ENCODE assay signal across 1 cellular context in the genomic region with DNA sequence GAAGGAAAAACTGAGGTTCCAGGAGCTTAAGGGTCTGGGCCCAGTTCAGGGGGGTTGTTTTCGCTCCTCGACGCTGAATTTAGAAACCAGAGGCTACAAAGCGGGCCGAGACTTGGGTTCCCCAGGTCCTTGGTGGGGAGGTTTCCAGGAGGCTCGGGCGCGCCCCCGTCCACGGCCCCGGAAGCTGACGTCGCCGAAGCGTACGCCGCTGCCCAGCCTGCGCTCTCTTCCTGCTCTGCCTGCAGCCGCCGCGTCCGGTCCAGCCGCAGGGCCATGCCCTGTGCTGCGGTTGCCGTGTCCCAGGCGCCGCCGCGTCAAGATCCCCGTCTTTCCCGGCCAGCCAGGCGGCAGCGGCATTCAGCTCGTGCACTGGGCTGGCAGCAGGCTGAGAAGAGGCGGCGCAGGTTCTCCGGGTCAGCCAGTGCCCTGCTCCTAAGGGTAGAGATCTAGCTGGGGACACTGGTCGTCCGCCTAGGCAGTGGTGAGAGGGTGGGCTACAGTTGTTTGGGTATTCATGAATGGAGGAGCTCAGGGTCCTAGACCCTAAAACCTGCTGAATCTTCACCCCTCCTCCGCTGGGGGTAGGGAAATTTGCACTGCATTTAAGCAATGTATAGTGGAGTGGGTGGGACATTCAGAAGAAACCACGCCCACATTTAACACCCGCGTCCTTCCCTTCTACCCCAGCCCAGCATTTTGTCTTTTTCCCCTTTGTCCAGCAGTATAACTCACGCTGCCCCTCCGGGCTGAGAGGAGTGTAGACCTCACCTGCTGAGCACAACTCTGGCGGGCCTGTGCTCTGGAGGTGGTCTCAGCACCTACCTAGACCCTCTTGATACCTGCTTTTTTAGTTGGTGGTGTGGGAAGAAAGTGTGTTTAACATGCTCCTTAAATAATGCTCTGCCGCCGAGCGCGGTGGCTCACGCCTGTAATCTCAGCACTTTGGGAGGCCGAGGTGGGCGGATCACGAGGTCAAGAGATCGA.
A peak's percentile ranks its signal among the peaks of the same experiment; 100 is the strongest.
TF ChIP-seq lines count a peak whose summit lies in the region.

No MANE protein-coding gene starts in this region.

TF ChIP-seq in SK-N-SH, 30 proteins besides CTCF, POLR2A, EP300 and RAD21 (continued from another document):
- TF ChIP-seq, protein P1, sequence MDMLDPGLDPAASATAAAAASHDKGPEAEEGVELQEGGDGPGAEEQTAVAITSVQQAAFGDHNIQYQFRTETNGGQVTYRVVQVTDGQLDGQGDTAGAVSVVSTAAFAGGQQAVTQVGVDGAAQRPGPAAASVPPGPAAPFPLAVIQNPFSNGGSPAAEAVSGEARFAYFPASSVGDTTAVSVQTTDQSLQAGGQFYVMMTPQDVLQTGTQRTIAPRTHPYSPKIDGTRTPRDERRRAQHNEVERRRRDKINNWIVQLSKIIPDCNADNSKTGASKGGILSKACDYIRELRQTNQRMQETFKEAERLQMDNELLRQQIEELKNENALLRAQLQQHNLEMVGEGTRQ (IDR thresholded peaks at IDR 0.05; ENCODE audit: borderline replicate concordance, low read depth, low read length): no peak
- TF ChIP-seq ELF1 (IDR thresholded peaks at IDR 0.05) (peak; percentile 86), POLR2AphosphoS5 (IDR thresholded peaks at IDR 0.05; ENCODE audit: low read depth, low read length) (peak; percentile 80), TCF12 (IDR thresholded peaks at IDR 0.05) (no peak), FOXM1 (IDR thresholded peaks at IDR 0.05; ENCODE audit: low read depth) (peak; percentile 13; the same call in 1 of the 2 replicates), CHD2 (IDR thresholded peaks at IDR 0.05; ENCODE audit: low read length, partially characterized antibody) (peak; percentile 4), YY1 (IDR thresholded peaks at IDR 0.05; ENCODE audit: low read depth) (no peak), NRF1 (IDR thresholded peaks at IDR 0.05; ENCODE audit: low read depth, low read length) (0 out of 2 replicates have a peak, but pooled peaks have one; percentile 6), NFIC (IDR thresholded peaks at IDR 0.05; ENCODE audit: borderline replicate concordance) (no peak), RFX5 (IDR thresholded peaks at IDR 0.05; ENCODE audit: low read length) (peak; percentile 68; the same call in 1 of the 2 replicates), GABPA (IDR thresholded peaks at IDR 0.05; ENCODE audit: low read depth) (peak; percentile 72), MXI1 (IDR thresholded peaks at IDR 0.05; ENCODE audit: low read depth, low read length) (peak; percentile 46; the same call in 1 of the 2 replicates), TAF1 (IDR thresholded peaks at IDR 0.05; ENCODE audit: borderline replicate concordance, low read depth, low read length) (0 out of 2 replicates have a peak, but pooled peaks have one; percentile 63)
- TF ChIP-seq, protein P2, sequence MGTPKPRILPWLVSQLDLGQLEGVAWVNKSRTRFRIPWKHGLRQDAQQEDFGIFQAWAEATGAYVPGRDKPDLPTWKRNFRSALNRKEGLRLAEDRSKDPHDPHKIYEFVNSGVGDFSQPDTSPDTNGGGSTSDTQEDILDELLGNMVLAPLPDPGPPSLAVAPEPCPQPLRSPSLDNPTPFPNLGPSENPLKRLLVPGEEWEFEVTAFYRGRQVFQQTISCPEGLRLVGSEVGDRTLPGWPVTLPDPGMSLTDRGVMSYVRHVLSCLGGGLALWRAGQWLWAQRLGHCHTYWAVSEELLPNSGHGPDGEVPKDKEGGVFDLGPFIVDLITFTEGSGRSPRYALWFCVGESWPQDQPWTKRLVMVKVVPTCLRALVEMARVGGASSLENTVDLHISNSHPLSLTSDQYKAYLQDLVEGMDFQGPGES (IDR thresholded peaks at IDR 0.05; ENCODE audit: low read depth, low read length): no peak
- TF ChIP-seq, protein P3, sequence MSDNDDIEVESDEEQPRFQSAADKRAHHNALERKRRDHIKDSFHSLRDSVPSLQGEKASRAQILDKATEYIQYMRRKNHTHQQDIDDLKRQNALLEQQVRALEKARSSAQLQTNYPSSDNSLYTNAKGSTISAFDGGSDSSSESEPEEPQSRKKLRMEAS (IDR thresholded peaks at IDR 0.05; ENCODE audit: low read depth): peak; percentile 68
- TF ChIP-seq, protein P4, sequence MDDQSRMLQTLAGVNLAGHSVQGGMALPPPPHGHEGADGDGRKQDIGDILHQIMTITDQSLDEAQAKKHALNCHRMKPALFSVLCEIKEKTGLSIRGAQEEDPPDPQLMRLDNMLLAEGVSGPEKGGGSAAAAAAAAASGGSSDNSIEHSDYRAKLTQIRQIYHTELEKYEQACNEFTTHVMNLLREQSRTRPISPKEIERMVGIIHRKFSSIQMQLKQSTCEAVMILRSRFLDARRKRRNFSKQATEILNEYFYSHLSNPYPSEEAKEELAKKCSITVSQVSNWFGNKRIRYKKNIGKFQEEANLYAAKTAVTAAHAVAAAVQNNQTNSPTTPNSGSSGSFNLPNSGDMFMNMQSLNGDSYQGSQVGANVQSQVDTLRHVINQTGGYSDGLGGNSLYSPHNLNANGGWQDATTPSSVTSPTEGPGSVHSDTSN (IDR thresholded peaks at IDR 0.05): no peak
TF ChIP-seq in SK-N-SH: peak in this region for 11.
